ENCODE assay signal across 12 cellular contexts in genomic region chr12:96396914-96397313, GRCh38. TPM values are rescaled to one million over a fixed set of nuclear protein-coding genes. Genes with fewer than 3 reads are reported as not detected.
DNase-seq lines count a peak whose midpoint lies in the region; ATAC-seq and TF ChIP-seq lines count a peak whose summit lies in the region.
"Had no signal": no experiment of that assay in that cellular context is flagged by ENCODE, and none has a peak within 500 bp of the region (broad histone marks: within the 10 kb centered on the region; RNA-seq: fewer than 3 reads in every experiment).

No MANE protein-coding gene starts in this region.

- POLR2A ChIA-PET in IMR-90 (lab: Charles Lee; ENCODE audit: unreplicated experiment): interaction anchor here (0.6 kb wide), 1 partner anchor 88 kb away, joined by 3 read pairs; no protein-coding TSS in a partner anchor
- POLR2A ChIA-PET in naive thymus-derived CD8-positive, alpha-beta T cell (lab: Charles Lee): interaction anchor here (1.1 kb wide), 1 partner anchor 74 kb away, joined by 3 read pairs; no protein-coding TSS in a partner anchor

- no peak overlapping the region for H3K18ac ChIP-seq in IMR-90 (ENCODE audit: low read depth, low read length)

- dilution Hi-C loops in IMR-90 (cut with HindIII; ENCODE audit: low sequenced_read_pairs, unreplicated experiment): no loop called here
- dilution Hi-C loops in mammary epithelial cell (cut with HindIII; ENCODE audit: low sequenced_read_pairs): loop anchor here (5.0 kb wide), 1 partner anchor 90 kb away; the partner anchor contains the start of gene CFAP54

- H2BK120ac ChIP-seq in IMR-90 (ENCODE audit: low read depth, low read length): no peak overlapping the region

- no peaks in the 10 kb centered on the region for H3K27me3 ChIP-seq in BLaER1 treated with 17β-estradiol and CSF1 and Interleukin-3, amounts not matched to agents 10 nM and 100 nM
- H3K27me3 ChIP-seq in IMR-90 (ENCODE audit: control insufficient read depth, insufficient read depth, low read length) (no peaks in the 10 kb centered on the region), mammary epithelial cell (ENCODE audit: insufficient read depth, low read length) (no peaks in the 10 kb centered on the region), BE2C (no peaks in the 10 kb centered on the region)

- peaks cover 13 to 68% (median 60%) of the 10 kb centered on the region in 4 donors for H3K4me1 Mint-ChIP-seq in naive thymus-derived CD8-positive, alpha-beta T cell

- CTCF ChIA-PET in IMR-90 (lab: Yijun Ruan, JAX): interaction anchor here (0.7 kb wide), 1 partner anchor 76 kb away, joined by 4 read pairs; no protein-coding TSS in a partner anchor
- CTCF ChIA-PET in mammary epithelial cell (lab: Charles Lee; ENCODE audit: low non-redundant PET): no interaction called here

- peaks cover 82% of the 10 kb centered on the region for H3K79me2 ChIP-seq in mammary epithelial cell (ENCODE audit: insufficient read depth, low read length)

- peaks cover 9% of the 10 kb centered on the region; the same call in 1 of the 2 replicates for H3K9me1 ChIP-seq in IMR-90 (ENCODE audit: insufficient read depth, low read length)

- no peak overlapping the region for H2BK20ac ChIP-seq in IMR-90 (ENCODE audit: low read depth, low read length)

- no peak overlapping the region for H4K8ac ChIP-seq in IMR-90 (ENCODE audit: low read depth in 2 of 2, low read length in 2 of 2)

- H4K20me1 ChIP-seq in BLaER1 treated with 17β-estradiol and CSF1 and Interleukin-3, amounts not matched to agents 10 nM and 100 nM: peaks cover 61 to 75% (median 74%) of the 10 kb centered on the region in 11 experiments
- peaks cover 62% of the 10 kb centered on the region for H4K20me1 ChIP-seq in IMR-90 (ENCODE audit: insufficient read depth, low read length)
- H4K20me1 ChIP-seq in mammary epithelial cell (ENCODE audit: insufficient read depth, low read length): no peaks in the 10 kb centered on the region

- H3K27ac ChIP-seq in BLaER1 treated with 17β-estradiol and CSF1 and Interleukin-3, amounts not matched to agents 10 nM and 100 nM: no peak overlapping the region
- H3K27ac ChIP-seq in IMR-90 (ENCODE audit: insufficient read depth, low read length): no peak overlapping the region
- no peak overlapping the region for H3K27ac ChIP-seq in mammary epithelial cell (ENCODE audit: insufficient read depth, low read depth, low read length)
- H3K27ac ChIP-seq: RWPE1 had no signal

- H2BK15ac ChIP-seq in IMR-90 (ENCODE audit: low read depth, low read length): no peak overlapping the region

- no peak overlapping the region for H3K14ac ChIP-seq in IMR-90 (replicated peaks; ENCODE audit: low read depth, low read length)

- in situ Hi-C loops in IMR-90 (cut with MboI; ENCODE audit: low sequenced_read_pairs) (no loop called here), mammary epithelial cell (cut with MboI; ENCODE audit: low sequenced_read_pairs in 2 of 2) (no loop called here)

- no CpG with 5 or more reads among the region's 5 CpGs for WGBS in IMR-90 (ENCODE audit: extremely low coverage in 2 of 2, insufficient read length in 1 of 2), 2 experiments
- whole genome bisulfite sequencing in mammary epithelial cell (ENCODE audit: low coverage, missing lambda C conversion rate): 78% methylated on average over 5 of the region's 5 CpGs

- H3K4me1 ChIP-seq in BLaER1 treated with 17β-estradiol and CSF1 and Interleukin-3, amounts not matched to agents 10 nM and 100 nM: peaks cover 11 to 36% (median 28%) of the 10 kb centered on the region in 10 experiments
- H3K4me1 ChIP-seq in IMR-90 (ENCODE audit: control insufficient read depth, insufficient read depth, low read length): peaks cover 2% of the 10 kb centered on the region; the same call in 1 of the 2 replicates
- H3K4me1 ChIP-seq in mammary epithelial cell (ENCODE audit: insufficient read depth, low read length): peaks cover 6% of the 10 kb centered on the region
- peaks cover 7% of the 10 kb centered on the region; the same call in 1 of the 2 replicates for H3K4me1 ChIP-seq in BE2C

- H2AFZ ChIP-seq in IMR-90 (replicated peaks; ENCODE audit: low read length, poor library complexity): no peak overlapping the region
- H2AFZ ChIP-seq in mammary epithelial cell (ENCODE audit: low read depth, low read length): no peak overlapping the region

- peak; percentile 9; the same call in 1 of the 2 replicates for TF ChIP-seq POLR2A in IMR-90 (IDR thresholded peaks at IDR 0.05; ENCODE audit: low read depth, low read length)

- peak overlapping the region in 2 of 10 donors; percentile 33 to 65 for H3K27ac Mint-ChIP-seq in naive thymus-derived CD8-positive, alpha-beta T cell

- peaks cover 0 to 36% of the 10 kb centered on the region in 2 experiments; a peak in 3 of 4 replicates for H3K79me1 ChIP-seq in IMR-90 (ENCODE audit: low read depth in 1 of 2, low read length in 2 of 2)

- H3K9me3 Mint-ChIP-seq in naive thymus-derived CD8-positive, alpha-beta T cell: no peaks in the 10 kb centered on the region

- peaks cover 0 to 9% (median 0%) of the 10 kb centered on the region in 11 experiments; a peak in 5 of 22 replicates for H3K36me3 ChIP-seq in BLaER1 treated with 17β-estradiol and CSF1 and Interleukin-3, amounts not matched to agents 10 nM and 100 nM
- H3K36me3 ChIP-seq in IMR-90 (ENCODE audit: control insufficient read depth, insufficient read depth, low read length) (no peaks in the 10 kb centered on the region), mammary epithelial cell (ENCODE audit: insufficient read depth, low read length) (no peaks in the 10 kb centered on the region), BE2C (peaks cover 4% of the 10 kb centered on the region; the same call in 1 of the 2 replicates)

- ATAC-seq in IMR-90 (ENCODE audit: low read depth): no peak
- no peak for ATAC-seq in naive thymus-derived CD8-positive, alpha-beta T cell
- no peak for ATAC-seq in GM21367 (IDR thresholded peaks at IDR 0.05; ENCODE audit: unreplicated experiment)
- ATAC-seq in GM19463 (IDR thresholded peaks at IDR 0.05; ENCODE audit: unreplicated experiment): no peak
- no peak for ATAC-seq in HG03039 (IDR thresholded peaks at IDR 0.05; ENCODE audit: unreplicated experiment)

- TF ChIP-seq CTCF in IMR-90 (conservative IDR thresholded peaks at IDR 0.05; ENCODE audit: low read depth, low read length) (no peak), mammary epithelial cell (conservative IDR thresholded peaks at IDR 0.05 in 1 of 2, IDR thresholded peaks at IDR 0.05 in 1 of 2; ENCODE audit: extremely low read depth in 1 of 2, insufficient read depth in 1 of 2, low read depth in 1 of 2, low read length in 2 of 2) (no peak), BE2C (IDR thresholded peaks at IDR 0.05; ENCODE audit: low read depth, low read length) (no peak)

- no peak overlapping the region for H3K4me3 ChIP-seq in BLaER1 treated with 17β-estradiol and CSF1 and Interleukin-3, amounts not matched to agents 10 nM and 100 nM
- H3K4me3 ChIP-seq in IMR-90 (ENCODE audit: insufficient read depth, low read depth, low read length) (no peak overlapping the region), mammary epithelial cell (replicated peaks in 1 of 3; ENCODE audit: insufficient read depth in 1 of 3, low read depth in 2 of 3, low read length in 3 of 3) (peak overlapping the region in 2 of 3 experiments; percentile 66 to 74), BE2C (ENCODE audit: low read depth, low read length) (no peak overlapping the region)

- no peak overlapping the region for H3K56ac ChIP-seq in IMR-90 (ENCODE audit: extremely low read depth, insufficient read depth, low read length)

- peak overlapping the region in 7 of 10 donors; percentile 20 to 97 (median 64) for H3K4me3 Mint-ChIP-seq in naive thymus-derived CD8-positive, alpha-beta T cell

- no peak for TF ChIP-seq RAD21 in IMR-90 (IDR thresholded peaks at IDR 0.05; ENCODE audit: low read length)

- intact Hi-C loops in IMR-90 (cut with micrococcal nuclease) (loop anchor here (5.0 to 10.0 kb wide), 2 partner anchors 90 to 122 kb away; no protein-coding TSS in a partner anchor), mammary epithelial cell (cut with micrococcal nuclease) (loop anchor here (5.0 kb wide), 1 partner anchor 100 kb away; no protein-coding TSS in a partner anchor)

- BruUV-seq in IMR-90 (replicated peaks; lab: Mats Ljungman, UMichigan) (no TSS peak), mammary epithelial cell (replicated peaks; lab: Mats Ljungman, UMichigan) (no TSS peak)

- H2AK5ac ChIP-seq in IMR-90 (ENCODE audit: low read depth, low read length): no peak overlapping the region

- H3K27me3 Mint-ChIP-seq in naive thymus-derived CD8-positive, alpha-beta T cell: no peaks in the 10 kb centered on the region

- H2AK9ac ChIP-seq in IMR-90 (replicated peaks; ENCODE audit: low read depth, low read length, poor library complexity): no peak overlapping the region

- H3K23ac ChIP-seq in IMR-90 (ENCODE audit: low read depth, low read length): peak overlapping the region; percentile 1; the same call in 1 of the 2 replicates

- no peak overlapping the region for H4K91ac ChIP-seq in IMR-90 (ENCODE audit: insufficient read depth, low read depth, low read length)

- H3K4me2 ChIP-seq in BLaER1 treated with 17β-estradiol and CSF1 and Interleukin-3, amounts not matched to agents 10 nM and 100 nM: peak overlapping the region; percentile 80 to 97 (median 89); a peak in 17 of 22 replicates
- peak overlapping the region; percentile 95 for H3K4me2 ChIP-seq in IMR-90 (ENCODE audit: low read depth, low read length)
- H3K4me2 ChIP-seq in mammary epithelial cell (ENCODE audit: insufficient read depth, low read depth, low read length): peak overlapping the region; percentile 91

- peak overlapping the region in 2 of 11 experiments; percentile 95 to 97; a peak in 4 of 22 replicates for H3K9ac ChIP-seq in BLaER1 treated with 17β-estradiol and CSF1 and Interleukin-3, amounts not matched to agents 10 nM and 100 nM
- H3K9ac ChIP-seq in IMR-90 (ENCODE audit: low read depth, low read length) (no peak overlapping the region), mammary epithelial cell (ENCODE audit: insufficient read depth, low read length) (no peak overlapping the region)

- no peak overlapping the region for H4K5ac ChIP-seq in IMR-90 (ENCODE audit: low read depth, low read length)

- H3K36me3 Mint-ChIP-seq in naive thymus-derived CD8-positive, alpha-beta T cell: peaks cover 0 to 6% (median 0%) of the 10 kb centered on the region in 3 donors

- H2BK5ac ChIP-seq in IMR-90 (ENCODE audit: low read depth, low read length, poor library complexity, severe bottlenecking): peak overlapping the region; percentile 21

- H3K4ac ChIP-seq in IMR-90 (ENCODE audit: low read depth, low read length): no peak overlapping the region

- DNase-seq in IMR-90: no peak
- no peak for DNase-seq in mammary epithelial cell
- no peak for DNase-seq in naive thymus-derived CD8-positive, alpha-beta T cell
- no peak for DNase-seq in BE2C
- DNase-seq: activated CD4-positive, alpha-beta T cell treated with anti-CD3 and anti-CD28 coated beads, Interleukin-2, amount 50 U/mL, for 48 hours; NCI-H1930; occipital lobe had no signal

- H3K9me3 ChIP-seq in BLaER1 treated with 17β-estradiol and CSF1 and Interleukin-3, amounts not matched to agents 10 nM and 100 nM (replicated peaks in 1 of 11): no peaks in the 10 kb centered on the region
- H3K9me3 ChIP-seq in IMR-90 (ENCODE audit: control insufficient read depth, insufficient read depth, low read length) (no peaks in the 10 kb centered on the region), mammary epithelial cell (replicated peaks; ENCODE audit: insufficient read depth, low read length) (no peaks in the 10 kb centered on the region), BE2C (no peaks in the 10 kb centered on the region)

RNA-seq across cellular contexts. Expression of gene CDK17, which starts 3.3 kb away (rescaled TPM):
- total RNA-seq in IMR-90 (2012; rRNA removed) (50.2 and 58.9 TPM in 2 replicates), mammary epithelial cell (10 to 100 TPM; 42.5 to 64.2 TPM)
- polyA plus RNA-seq in IMR-90 (2012; rRNA removed) (14.5 and 15.4 TPM in 2 replicates), mammary epithelial cell (10.7 TPM)
- 6.0 and 8.4 TPM in 2 replicates for polyA plus RNA-seq in IMR-90 (2012; cell fraction: cytosol; rRNA removed)
- 8.1 and 41.6 TPM in 2 replicates for polyA plus RNA-seq in IMR-90 (2012; cell fraction: nucleus; rRNA removed; ENCODE audit: low replicate concordance)
- 112 TPM for polyA minus RNA-seq in mammary epithelial cell
- total RNA-seq in naive thymus-derived CD8-positive, alpha-beta T cell: 10 to 100 TPM; 73.2 to 75.6 TPM
- 10 to 100 TPM; 22.1 to 32.2 (median 26.6) TPM for polyA plus RNA-seq in naive thymus-derived CD8-positive, alpha-beta T cell
- 9.8 TPM for polyA plus RNA-seq in BE2C (2012; ENCODE audit: insufficient read depth, insufficient read length, low read depth)

Comparison
In these comparisons a context has a peak if more than half of its experiments do, and no peak if none do; other contexts are left out.
1. H3K4me3 ChIP-seq: peak in mammary epithelial cell (2 of 3); none in BLaER1 treated with 17β-estradiol and CSF1 and Interleukin-3, amounts not matched to agents 10 nM and 100 nM (0 of 10), IMR-90 (single experiment) and BE2C (single experiment).
2. Peak in every context shown above with its lines, with median percentiles within 50 percentile points of each other: H3K4me2 ChIP-seq.